9 cellular contexts compared by ENCODE assay signal in genomic region chr17:83082899-83083367, GRCh38. TPM values are rescaled to one million over a fixed set of nuclear protein-coding genes. Genes with fewer than 3 reads are reported as not detected.
DNase-seq lines count a peak whose midpoint lies in the region; ATAC-seq and TF ChIP-seq lines count a peak whose summit lies in the region.
"Had no signal": no experiment of that assay in that cellular context is flagged by ENCODE, and none has a peak within 500 bp of the region (broad histone marks: within the 10 kb centered on the region; RNA-seq: fewer than 3 reads in every experiment).

No MANE protein-coding gene starts in this region.

- H3K4me3 ChIP-seq in mesodermal cell (ENCODE audit: extremely low read depth, insufficient read depth, low read length, poor library complexity, severe bottlenecking) (no peak overlapping the region), thyroid gland (replicated peaks in 1 of 3) (no peak overlapping the region)

- no peak for TF ChIP-seq POLR2A in thyroid gland (IDR thresholded peaks at IDR 0.05)

- CTCF ChIA-PET in activated naive CD4-positive, alpha-beta T cell treated with anti-CD3 and anti-CD28 coated beads for 36 hours (lab: Charles Lee), result no interaction called here

- no peaks in the 10 kb centered on the region for H3K9me3 Mint-ChIP-seq in activated naive CD4-positive, alpha-beta T cell treated with anti-CD3 and anti-CD28 coated beads for 36 hours
- no peaks in the 10 kb centered on the region for H3K9me3 Mint-ChIP-seq in activated naive CD4-positive, alpha-beta T cell treated with anti-CD3 and anti-CD28 coated beads, Interleukin-2, amount 50 U/mL, for 72 hours
- H3K9me3 Mint-ChIP-seq in activated naive CD8-positive, alpha-beta T cell (ENCODE audit: low read depth), result no peaks in the 10 kb centered on the region

- H3K27ac ChIP-seq in mesodermal cell (ENCODE audit: low read depth, low read length, severe bottlenecking) (peak overlapping the region; percentile 91), thyroid gland (peak overlapping the region; percentile 61 to 94 (median 92))

- peaks cover 8% of the 10 kb centered on the region for H3K27me3 Mint-ChIP-seq in activated naive CD4-positive, alpha-beta T cell treated with anti-CD3 and anti-CD28 coated beads for 36 hours (ENCODE audit: low read depth)
- H3K27me3 Mint-ChIP-seq in activated naive CD8-positive, alpha-beta T cell, result no peaks in the 10 kb centered on the region

- TF ChIP-seq CTCF in thyroid gland (IDR thresholded peaks at IDR 0.05), result no peak

- intact Hi-C loops in activated naive CD4-positive, alpha-beta T cell treated with anti-CD3 and anti-CD28 coated beads for 36 hours (cut with micrococcal nuclease), result loop anchor here (5.0 kb wide), 1 partner anchor 191 kb away; no protein-coding TSS in a partner anchor
- intact Hi-C loops in thyroid gland (cut with DNase I), result no loop called here

- no peaks in the 10 kb centered on the region for H3K9me3 ChIP-seq in mesodermal cell (ENCODE audit: control insufficient read depth, low read length)
- H3K9me3 ChIP-seq in thyroid gland, result no peaks in the 10 kb centered on the region

- WGBS in mesodermal cell (ENCODE audit: insufficient coverage in 2 of 2), 2 experiments, result 84 to 86% methylated on average over 21 of the region's 21 CpGs
- 81 to 85% methylated on average over 20 to 21 of the region's 21 CpGs for WGBS in thyroid gland, 2 donors

- H3K36me3 ChIP-seq in mesodermal cell (ENCODE audit: control insufficient read depth, insufficient read depth, low read length), result peaks cover 20% of the 10 kb centered on the region
- H3K36me3 ChIP-seq in thyroid gland, result peaks cover 11 to 12% of the 10 kb centered on the region in 2 donors

- H3K27me3 ChIP-seq in thyroid gland, result no peaks in the 10 kb centered on the region

- H3K4me3 Mint-ChIP-seq in activated naive CD4-positive, alpha-beta T cell treated with anti-CD3 and anti-CD28 coated beads for 36 hours, result no peak overlapping the region
- peak overlapping the region; percentile 76 for H3K4me3 Mint-ChIP-seq in activated naive CD8-positive, alpha-beta T cell

- no peak for DNase-seq in activated naive CD4-positive, alpha-beta T cell treated with anti-CD3 and anti-CD28 coated beads for 36 hours
- no peak for DNase-seq in activated naive CD4-positive, alpha-beta T cell treated with anti-CD3 and anti-CD28 coated beads, Interleukin-2, amount 50 U/mL, for 72 hours (ENCODE audit: low spot score in 2 of 2)
- no peak for DNase-seq in thyroid gland
- no peak for DNase-seq in NCI-H128 (lab: John Stamatoyannopoulos, UW; ENCODE audit: unreplicated experiment)
- no peak for DNase-seq in hepatic stellate cell (ENCODE audit: low spot score)
- DNase-seq: SHP77 treated with DMSO at 0.1 percent for 48 hours had no signal

- H3K36me3 Mint-ChIP-seq in activated naive CD4-positive, alpha-beta T cell treated with anti-CD3 and anti-CD28 coated beads for 36 hours (ENCODE audit: low read depth), result no peaks in the 10 kb centered on the region
- H3K36me3 Mint-ChIP-seq in activated naive CD4-positive, alpha-beta T cell treated with anti-CD3 and anti-CD28 coated beads, Interleukin-2, amount 50 U/mL, for 72 hours, result no peaks in the 10 kb centered on the region
- no peaks in the 10 kb centered on the region for H3K36me3 Mint-ChIP-seq in activated naive CD8-positive, alpha-beta T cell

- H3K27ac Mint-ChIP-seq in activated naive CD4-positive, alpha-beta T cell treated with anti-CD3 and anti-CD28 coated beads for 36 hours, result peak overlapping the region; percentile 83
- H3K27ac Mint-ChIP-seq in activated naive CD4-positive, alpha-beta T cell treated with anti-CD3 and anti-CD28 coated beads, Interleukin-2, amount 50 U/mL, for 72 hours, result peak overlapping the region in 1 of 2 donors; percentile 81
- H3K27ac Mint-ChIP-seq in activated naive CD8-positive, alpha-beta T cell, result peak overlapping the region; percentile 29

- H3K4me1 ChIP-seq in mesodermal cell (ENCODE audit: control insufficient read depth, insufficient read depth, low read length, poor library complexity, severe bottlenecking), result peaks cover 25% of the 10 kb centered on the region
- peaks cover 37 to 54% of the 10 kb centered on the region in 2 donors for H3K4me1 ChIP-seq in thyroid gland

- ATAC-seq in activated naive CD4-positive, alpha-beta T cell treated with anti-CD3 and anti-CD28 coated beads, Interleukin-2, amount 50 U/mL, for 72 hours, result no peak
- ATAC-seq in HG03159 (IDR thresholded peaks at IDR 0.05; ENCODE audit: unreplicated experiment), result no peak

- H3K4me1 Mint-ChIP-seq in activated naive CD4-positive, alpha-beta T cell treated with anti-CD3 and anti-CD28 coated beads for 36 hours (ENCODE audit: low read depth), result peaks cover 19% of the 10 kb centered on the region
- peaks cover 24% of the 10 kb centered on the region for H3K4me1 Mint-ChIP-seq in activated naive CD8-positive, alpha-beta T cell (ENCODE audit: low read depth)

RNA-seq across cellular contexts. Expression of gene METRNL, which starts 3.5 kb away (rescaled TPM):
- total RNA-seq in activated naive CD4-positive, alpha-beta T cell treated with anti-CD3 and anti-CD28 coated beads for 36 hours, result 10 to 100 TPM; 14.4 to 15.2 TPM
- total RNA-seq in activated naive CD4-positive, alpha-beta T cell treated with anti-CD3 and anti-CD28 coated beads, Interleukin-2, amount 50 U/mL, for 72 hours, result 10 to 100 TPM in 1 of 2 donors, 1 to 10 TPM in 1; 9.1 to 32.4 TPM
- polyA plus RNA-seq in mesodermal cell (2013, experiment 1 of 2), result 28.1 TPM
- 21.9 TPM for polyA plus RNA-seq in mesodermal cell (2013, experiment 2 of 2)
- total RNA-seq in thyroid gland, result 10 to 100 TPM; 57.5 to 89.7 (median 73.3) TPM
